In the genomic region with DNA sequence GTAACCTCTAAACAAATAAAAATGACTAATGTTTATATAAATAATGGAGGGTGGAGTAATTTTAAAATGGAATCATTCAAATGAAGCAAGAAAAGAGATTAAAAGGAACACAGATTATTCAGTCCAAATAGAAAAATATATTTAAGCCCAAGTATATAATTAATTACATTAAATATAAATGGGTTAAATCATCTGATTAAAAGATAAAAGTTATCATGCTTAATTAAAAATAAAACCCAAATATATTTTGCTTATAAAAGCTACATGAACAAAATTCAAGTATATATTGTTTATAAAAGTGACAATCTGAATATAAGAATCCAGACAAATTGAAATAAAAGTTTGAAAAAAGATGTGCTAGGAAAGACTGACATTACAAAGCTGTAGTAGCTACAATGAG, we compare ENCODE assay signal across 7 cellular contexts.
"Had no signal": no experiment of that assay in that cellular context is flagged by ENCODE, and none has a peak within 500 bp of the region (broad histone marks: within the 10 kb centered on the region; RNA-seq: fewer than 3 reads in every experiment).

No MANE protein-coding gene starts in this region.

- H3K27ac Mint-ChIP-seq: HFFc6, IgD-negative memory B cell had no signal

- H3K4me3 Mint-ChIP-seq: HFFc6, IgD-negative memory B cell had no signal

- H3K27me3 Mint-ChIP-seq: IgD-negative memory B cell had no signal

- FAIRE-seq: HepG2 had no signal

- ATAC-seq: HCT116, HepG2 had no signal

- DNase-seq: GM23248, GOT3, H7, HFFc6 had no signal
